ENCODE assay signal across 27 cellular contexts in genomic region chr20:32179515-32179914, GRCh38.
"Had no signal": no experiment of that assay in that cellular context is flagged by ENCODE, and none has a peak within 500 bp of the region (broad histone marks: within the 10 kb centered on the region; RNA-seq: fewer than 3 reads in every experiment).

No MANE protein-coding gene starts in this region.

- H3K27me3 ChIP-seq: ascending aorta, body of pancreas, MG63, SJCRH30 had no signal

- H3K27ac ChIP-seq: ascending aorta, body of pancreas, KMS-11, SJCRH30 had no signal

- H3K36me3 Mint-ChIP-seq: activated naive CD4-positive, alpha-beta T cell treated with anti-CD3 and anti-CD28 coated beads, Interleukin-2, amount 50 U/mL, for 72 hours had no signal

- H3K36me3 ChIP-seq: ascending aorta, MG63, SJCRH30 had no signal

- H3K4me2 ChIP-seq: KMS-11 had no signal

- H3K9me3 Mint-ChIP-seq: activated CD8-positive, alpha-beta T cell treated with anti-CD3 and anti-CD28 coated beads for 36 hours; activated naive CD4-positive, alpha-beta T cell treated with anti-CD3 and anti-CD28 coated beads, Interleukin-2, amount 50 U/mL, for 72 hours; activated naive CD8-positive, alpha-beta T cell treated with anti-CD3 and anti-CD28 coated beads, Interleukin-2, amount 50 U/mL, for 24 hours; activated T-helper 1 cell treated with anti-CD3 and anti-CD28 coated beads, Interleukin-12 subunit alpha, Interleukin-12 subunit beta, Interleukin-2, Interleukin-4 antibody, amounts not matched to agents 30 ng/mL and 10 ng/mL and 1 ng/mL, durations not matched to agents 14 hours and 24 hours and 36 hours; central memory CD8-positive, alpha-beta T cell had no signal

- H3K9me3 ChIP-seq: ascending aorta, body of pancreas, MG63, SJCRH30 had no signal

- H3K4me1 ChIP-seq: ascending aorta, body of pancreas, SJCRH30 had no signal

- DNase-seq: activated CD4-positive, alpha-beta T cell treated with anti-CD3 and anti-CD28 coated beads for 4 hours; activated CD8-positive, alpha-beta memory T cell treated with anti-CD3 and anti-CD28 coated beads, Interleukin-2, amount 50 U/mL, for 4 hours; activated CD8-positive, alpha-beta T cell treated with anti-CD3 and anti-CD28 coated beads for 36 hours; activated effector memory CD4-positive, alpha-beta T cell treated with anti-CD3 and anti-CD28 coated beads, Interleukin-2, amount 50 U/mL, for 16 hours; activated naive CD4-positive, alpha-beta T cell treated with Interleukin-2 at 50 U/mL for 16 hours; activated naive CD8-positive, alpha-beta T cell treated with anti-CD3 and anti-CD28 coated beads, Interleukin-2, amount 50 U/mL, for 24 hours; activated T-cell treated with anti-CD3 and anti-CD28 coated beads, Interleukin-2, amount 50 U/mL, for 1 hour; amniotic stem cell; body of pancreas; MG63; NCI-H1105 treated with DMSO at 0.1 percent for 48 hours; NCI-H1436 treated with DMSO at 0.1 percent for 48 hours; NCI-H187; NCI-H2081; NCI-H446; NCI-H524; Right ventricle myocardium superior; RPMI8226; SJCRH30; SW 1271 had no signal

- H3K9ac ChIP-seq: KMS-11 had no signal

- H3K27ac Mint-ChIP-seq: activated CD8-positive, alpha-beta T cell treated with anti-CD3 and anti-CD28 coated beads for 36 hours; activated naive CD4-positive, alpha-beta T cell treated with anti-CD3 and anti-CD28 coated beads, Interleukin-2, amount 50 U/mL, for 72 hours; activated naive CD8-positive, alpha-beta T cell treated with anti-CD3 and anti-CD28 coated beads, Interleukin-2, amount 50 U/mL, for 24 hours; activated T-helper 1 cell treated with anti-CD3 and anti-CD28 coated beads, Interleukin-12 subunit alpha, Interleukin-12 subunit beta, Interleukin-2, Interleukin-4 antibody, amounts not matched to agents 30 ng/mL and 10 ng/mL and 1 ng/mL, durations not matched to agents 14 hours and 24 hours and 36 hours had no signal

- H3K4me3 ChIP-seq: ascending aorta, body of pancreas, MG63, SJCRH30 had no signal

- ATAC-seq: activated CD4-positive, CD25-positive, alpha-beta regulatory T cell treated with anti-CD3 and anti-CD28 coated beads, Interleukin-2, amount 50 U/mL, for 24 hours; activated CD8-positive, alpha-beta T cell treated with anti-CD3 and anti-CD28 coated beads for 36 hours; activated naive CD4-positive, alpha-beta T cell treated with anti-CD3 and anti-CD28 coated beads, Interleukin-2, amount 50 U/mL, for 72 hours; activated naive CD8-positive, alpha-beta T cell treated with anti-CD3 and anti-CD28 coated beads, Interleukin-2, amount 50 U/mL, for 24 hours; body of pancreas; SK-N-SH treated with all-trans-retinoic acid at 6 μM for 48 hours had no signal

- H3K4me3 Mint-ChIP-seq: activated CD8-positive, alpha-beta T cell treated with anti-CD3 and anti-CD28 coated beads for 36 hours; activated naive CD8-positive, alpha-beta T cell treated with anti-CD3 and anti-CD28 coated beads, Interleukin-2, amount 50 U/mL, for 24 hours; activated T-helper 1 cell treated with anti-CD3 and anti-CD28 coated beads, Interleukin-12 subunit alpha, Interleukin-12 subunit beta, Interleukin-2, Interleukin-4 antibody, amounts not matched to agents 30 ng/mL and 10 ng/mL and 1 ng/mL, durations not matched to agents 14 hours and 24 hours and 36 hours; central memory CD8-positive, alpha-beta T cell had no signal

- H3K4me1 Mint-ChIP-seq: activated naive CD8-positive, alpha-beta T cell treated with anti-CD3 and anti-CD28 coated beads, Interleukin-2, amount 50 U/mL, for 24 hours had no signal
